15 cellular contexts compared by ENCODE assay signal in the genomic region with DNA sequence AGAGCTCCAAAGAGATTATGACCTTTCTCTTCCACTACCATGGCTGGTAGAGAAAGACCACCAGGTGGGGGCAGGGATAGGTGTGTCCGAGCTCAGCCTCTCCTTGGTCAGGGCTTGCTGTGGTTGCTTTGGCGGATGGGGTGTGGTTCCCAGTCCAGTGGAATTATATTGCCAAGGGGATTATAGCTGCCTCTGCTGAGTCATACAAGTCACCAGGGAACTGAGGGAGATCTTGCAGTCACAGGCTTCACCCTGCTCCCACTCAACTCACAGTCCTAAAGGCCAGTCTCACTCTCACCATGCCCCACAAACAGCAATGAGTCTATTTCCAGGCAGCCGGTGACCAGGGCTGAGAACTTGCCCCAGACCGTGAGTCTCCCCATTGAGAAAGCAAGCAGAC.
"Had no signal": no experiment of that assay in that cellular context is flagged by ENCODE, and none has a peak within 500 bp of the region (broad histone marks: within the 10 kb centered on the region; RNA-seq: fewer than 3 reads in every experiment).

No MANE protein-coding gene starts in this region.

- DNase-seq: activated CD4-positive, alpha-beta T cell treated with anti-CD3 and anti-CD28 coated beads for 4 hours; activated CD8-positive, alpha-beta T cell treated with anti-CD3 and anti-CD28 coated beads for 36 hours; activated naive CD4-positive, alpha-beta T cell; activated naive CD8-positive, alpha-beta T cell treated with anti-CD3 and anti-CD28 coated beads for 36 hours; activated T-cell treated with anti-CD3 and anti-CD28 coated beads, Interleukin-2, amount 50 U/mL, for 1 hour; amygdala; central memory CD4-positive, alpha-beta T cell; dorsolateral prefrontal cortex; kidney; left lung; stimulated activated CD8-positive, alpha-beta memory T cell treated with anti-CD3 and anti-CD28 coated beads, Interleukin-4, amount 100 ng/mL, for 48 hours; stimulated activated naive CD4-positive, alpha-beta T cell; T-helper 2 cell had no signal

- ATAC-seq: activated CD8-positive, alpha-beta T cell treated with anti-CD3 and anti-CD28 coated beads for 36 hours; activated T-helper 17 cell treated with anti-CD3 and anti-CD28 coated beads, Interleukin-2, amount 50 U/mL, for 72 hours; left lung; WTC11 had no signal

- H3K27me3 ChIP-seq: dorsolateral prefrontal cortex, left lung had no signal

- H3K4me3 ChIP-seq: dorsolateral prefrontal cortex, left lung had no signal

- H3K36me3 ChIP-seq: left lung had no signal
